16 cellular contexts compared by ENCODE assay signal in the genomic region with DNA sequence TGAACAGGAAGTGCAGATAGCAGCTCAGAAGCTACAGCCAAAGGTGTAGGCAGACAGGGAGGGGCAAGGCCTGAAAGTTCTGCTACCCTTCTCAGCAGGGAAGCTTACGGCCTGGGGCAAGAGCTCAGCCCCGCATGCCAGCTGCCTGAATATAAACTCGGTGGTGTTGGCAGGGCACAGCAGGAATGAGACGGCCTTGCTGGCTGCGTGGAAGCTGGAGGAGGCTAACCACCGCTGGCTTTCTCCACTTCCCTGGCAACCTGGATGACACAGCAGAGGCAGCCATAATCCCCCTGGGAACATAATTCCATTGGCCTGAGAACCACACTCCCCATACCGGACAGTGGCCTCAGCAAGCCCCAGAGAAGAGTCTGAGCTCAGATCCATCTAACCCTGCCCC.
A peak's percentile ranks its signal among the peaks of the same experiment; 100 is the strongest.
DNase-seq lines count a peak whose midpoint lies in the region; ATAC-seq, FAIRE-seq and TF ChIP-seq lines count a peak whose summit lies in the region.
"Had no signal": no experiment of that assay in that cellular context is flagged by ENCODE, and none has a peak within 500 bp of the region (broad histone marks: within the 10 kb centered on the region; RNA-seq: fewer than 3 reads in every experiment).

No MANE protein-coding gene starts in this region.

- no peak for TF ChIP-seq POLR2A in H54 (IDR thresholded peaks at IDR 0.05; ENCODE audit: low read depth, low read length)

- peak; percentile 21 for DNase-seq in H54 (ENCODE audit: insufficient read length, low spot score)
- DNase-seq in SK-N-MC (ENCODE audit: low read depth, low spot score), result peak; percentile 6
- peak; percentile 40 for DNase-seq in retinal pigment epithelial cell (ENCODE audit: low read depth)
- DNase-seq in smooth muscle cell (lab: John Stamatoyannopoulos, UW; ENCODE audit: unreplicated experiment), result no peak
- no peak for DNase-seq in NOMO-1 (lab: John Stamatoyannopoulos, UW; ENCODE audit: unreplicated experiment in 2 of 2)
- DNase-seq: activated CD4-positive, alpha-beta T cell treated with anti-CD3 and anti-CD28 coated beads for 1 hour; activated T-cell treated with anti-CD3 and anti-CD28 coated beads, Interleukin-2, amount 50 U/mL, for 24 hours; CD4-positive, alpha-beta T cell; effector CD4-positive, alpha-beta T cell; glutamatergic neuron; left colon; naive B cell; NCI-H1694 treated with DMSO at 0.1 percent for 48 hours had no signal

- no peak overlapping the region; the same call in 1 of the 2 replicates for H3K27ac ChIP-seq in SK-N-MC
- no peak overlapping the region for H3K27ac ChIP-seq in smooth muscle cell (ENCODE audit: low read depth)

- TF ChIP-seq CTCF in retinal pigment epithelial cell (conservative IDR thresholded peaks at IDR 0.05; ENCODE audit: low read depth, low read length) (no peak), smooth muscle cell (IDR thresholded peaks at IDR 0.05; ENCODE audit: borderline replicate concordance, insufficient read depth, poor library complexity, severe bottlenecking) (no peak)

- no peaks in the 10 kb centered on the region for H3K36me3 ChIP-seq in SK-N-MC (ENCODE audit: insufficient read depth, low read length)
- no peaks in the 10 kb centered on the region for H3K36me3 ChIP-seq in smooth muscle cell (ENCODE audit: low read depth)

- WGBS in smooth muscle cell (ENCODE audit: low lambda C conversion rate), result 53% methylated on average over 7 of the region's 7 CpGs

- no peak overlapping the region for H3K4me2 ChIP-seq in smooth muscle cell

- ATAC-seq in esophagus mucosa (peak; percentile 57), GM21526 (IDR thresholded peaks at IDR 0.05; ENCODE audit: low FRiP score, unreplicated experiment) (no peak)
- ATAC-seq in activated CD4-positive, CD25-positive, alpha-beta regulatory T cell treated with anti-CD3 and anti-CD28 coated beads, Interleukin-2, amount 50 U/mL, for 24 hours, result no peak
- ATAC-seq: left colon had no signal

- FAIRE-seq in H54 (lab: Jason Lieb, UNC), result no peak

- no peaks in the 10 kb centered on the region for H3K9me3 ChIP-seq in SK-N-MC (ENCODE audit: low read depth, low read length)
- no peaks in the 10 kb centered on the region for H3K9me3 ChIP-seq in smooth muscle cell (replicated peaks; ENCODE audit: low read depth)

- no peaks in the 10 kb centered on the region for H3K79me2 ChIP-seq in smooth muscle cell (ENCODE audit: low read depth)

- H3F3A ChIP-seq in smooth muscle cell (ENCODE audit: low read depth), result no peaks in the 10 kb centered on the region

- no peaks in the 10 kb centered on the region for H4K20me1 ChIP-seq in smooth muscle cell (ENCODE audit: low read depth)

- no peaks in the 10 kb centered on the region for H3K4me1 ChIP-seq in smooth muscle cell (ENCODE audit: low read depth)

- H3K27me3 ChIP-seq in smooth muscle cell (ENCODE audit: low read depth), result no peaks in the 10 kb centered on the region

- H3K4me3 ChIP-seq in SK-N-MC (no peak overlapping the region), retinal pigment epithelial cell (ENCODE audit: low read length) (no peak overlapping the region), smooth muscle cell (no peak overlapping the region)

- H2AFZ ChIP-seq in smooth muscle cell (ENCODE audit: low read depth), result no peak overlapping the region

- H3K9ac ChIP-seq in SK-N-MC (ENCODE audit: insufficient read length) (no peak overlapping the region), smooth muscle cell (ENCODE audit: low read depth) (no peak overlapping the region)

Comparison
In these comparisons a context has a peak if more than half of its experiments do, and no peak if none do; other contexts are left out.
1. DNase-seq: peak in H54 (single experiment), SK-N-MC (single experiment) and retinal pigment epithelial cell (single experiment); none in smooth muscle cell (single experiment) and NOMO-1 (0 of 2).